ENCODE assay signal across 15 cellular contexts in the genomic region with DNA sequence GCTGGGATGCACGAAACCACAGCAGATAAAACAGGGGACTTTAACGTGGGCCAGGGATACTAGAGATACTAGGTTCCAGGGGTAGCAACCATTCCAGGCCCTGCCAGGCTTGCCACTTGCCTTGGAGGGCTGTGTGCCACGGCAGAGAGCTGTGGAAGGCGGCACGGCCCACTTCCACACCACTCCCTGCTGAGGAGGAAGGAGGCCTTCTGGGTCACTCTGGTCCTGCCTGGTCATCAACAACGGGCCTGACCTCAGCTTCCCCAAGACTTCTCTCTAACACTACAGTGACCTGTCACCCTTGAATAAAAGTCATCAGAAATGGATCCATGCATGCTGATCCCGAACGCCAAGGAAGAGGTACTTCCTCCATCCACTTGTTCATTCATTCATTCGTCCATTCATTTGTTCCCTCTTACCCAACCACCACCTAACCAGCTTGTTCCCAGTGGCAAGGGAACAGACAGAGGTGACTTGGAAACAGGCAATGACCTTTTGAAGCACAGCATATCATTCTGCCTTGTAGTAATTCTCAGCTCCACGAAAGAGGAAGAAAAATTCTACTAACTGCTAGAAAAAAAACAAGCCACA. TPM values are rescaled to one million over a fixed set of nuclear protein-coding genes. Genes with fewer than 3 reads are reported as not detected.
A peak's percentile ranks its signal among the peaks of the same experiment; 100 is the strongest.
DNase-seq lines count a peak whose midpoint lies in the region; ATAC-seq and TF ChIP-seq lines count a peak whose summit lies in the region.
"Had no signal": no experiment of that assay in that cellular context is flagged by ENCODE, and none has a peak within 500 bp of the region (broad histone marks: within the 10 kb centered on the region; RNA-seq: fewer than 3 reads in every experiment).

No MANE protein-coding gene starts in this region.

- peaks cover 0 to 44% (median 37%) of the 10 kb centered on the region in 11 experiments; a peak in 18 of 22 replicates for H3K9me3 ChIP-seq in BLaER1 treated with 17β-estradiol and CSF1 and Interleukin-3, amounts not matched to agents 10 nM and 100 nM (replicated peaks in 1 of 11)
- no peaks in the 10 kb centered on the region for H3K9me3 ChIP-seq in CD4-positive, CD25-positive, alpha-beta regulatory T cell (ENCODE audit: control insufficient read depth in 2 of 2, low read length in 2 of 2)
- H3K9me3 ChIP-seq in naive thymus-derived CD4-positive, alpha-beta T cell (ENCODE audit: control insufficient read depth in 2 of 3, low read length in 3 of 3) = no peaks in the 10 kb centered on the region
- no peaks in the 10 kb centered on the region for H3K9me3 ChIP-seq in hepatocyte (ENCODE audit: low read depth)
- H3K9me3 ChIP-seq in thyroid gland = no peaks in the 10 kb centered on the region
- H3K9me3 ChIP-seq: gastrocnemius medialis, pancreas had no signal

- no peaks in the 10 kb centered on the region for H3K27me3 Mint-ChIP-seq in CD4-positive, CD25-positive, alpha-beta regulatory T cell
- no peaks in the 10 kb centered on the region for H3K27me3 Mint-ChIP-seq in activated naive CD8-positive, alpha-beta T cell treated with anti-CD3 and anti-CD28 coated beads, Interleukin-2, amount 10 ng/mL, durations not matched to agents 7 days and 5 days
- no peaks in the 10 kb centered on the region for H3K27me3 Mint-ChIP-seq in naive thymus-derived CD4-positive, alpha-beta T cell

- intact Hi-C loops in naive thymus-derived CD4-positive, alpha-beta T cell (cut with micrococcal nuclease) = no loop called here
- intact Hi-C loops in thyroid gland (cut with DNase I) = no loop called here

- no peak overlapping the region for H3K4me3 Mint-ChIP-seq in CD4-positive, CD25-positive, alpha-beta regulatory T cell
- H3K4me3 Mint-ChIP-seq in activated naive CD8-positive, alpha-beta T cell treated with anti-CD3 and anti-CD28 coated beads, Interleukin-2, amount 10 ng/mL, durations not matched to agents 7 days and 5 days = no peak overlapping the region
- H3K4me3 Mint-ChIP-seq in naive thymus-derived CD4-positive, alpha-beta T cell = no peak overlapping the region

- TF ChIP-seq CTCF in hepatocyte (IDR thresholded peaks at IDR 0.05; ENCODE audit: poor library complexity) (no peak), thyroid gland (IDR thresholded peaks at IDR 0.05) (no peak)

- peaks cover 0 to 1% (median 0%) of the 10 kb centered on the region in 7 donors for H3K9me3 Mint-ChIP-seq in CD4-positive, CD25-positive, alpha-beta regulatory T cell
- H3K9me3 Mint-ChIP-seq in activated naive CD8-positive, alpha-beta T cell treated with anti-CD3 and anti-CD28 coated beads, Interleukin-2, amount 10 ng/mL, durations not matched to agents 7 days and 5 days = no peaks in the 10 kb centered on the region
- H3K9me3 Mint-ChIP-seq in naive thymus-derived CD4-positive, alpha-beta T cell = peaks cover 0 to 2% (median 0%) of the 10 kb centered on the region in 11 donors
- H3K9me3 Mint-ChIP-seq: activated T-helper 2 cell treated with anti-CD3 and anti-CD28 coated beads, Interferon-gamma antibody, Interleukin-2, Interleukin-4, amounts not matched to agents 10 μg/mL and 5 μg/mL and 100 μg/mL, durations not matched to agents 14 hours and 24 hours and 36 hours had no signal

- peak overlapping the region in 3 of 11 experiments; percentile 65 to 75 (median 71); a peak in 6 of 22 replicates for H3K9ac ChIP-seq in BLaER1 treated with 17β-estradiol and CSF1 and Interleukin-3, amounts not matched to agents 10 nM and 100 nM

- peaks cover 20 to 72% (median 45%) of the 10 kb centered on the region in 4 donors for H3K4me1 Mint-ChIP-seq in CD4-positive, CD25-positive, alpha-beta regulatory T cell
- H3K4me1 Mint-ChIP-seq in activated naive CD8-positive, alpha-beta T cell treated with anti-CD3 and anti-CD28 coated beads, Interleukin-2, amount 10 ng/mL, durations not matched to agents 7 days and 5 days = peaks cover 36% of the 10 kb centered on the region
- H3K4me1 Mint-ChIP-seq in naive thymus-derived CD4-positive, alpha-beta T cell = peaks cover 44 to 80% (median 65%) of the 10 kb centered on the region in 7 donors

- no peaks in the 10 kb centered on the region for H3K9me2 ChIP-seq in hepatocyte (replicated peaks; ENCODE audit: insufficient read depth)

- DNase-seq in CD4-positive, CD25-positive, alpha-beta regulatory T cell = no peak
- no peak for DNase-seq in activated naive CD8-positive, alpha-beta T cell treated with anti-CD3 and anti-CD28 coated beads, Interleukin-2, amount 10 ng/mL, durations not matched to agents 7 days and 5 days
- no peak for DNase-seq in naive thymus-derived CD4-positive, alpha-beta T cell
- no peak for DNase-seq in hepatocyte (ENCODE audit: low spot score)
- no peak for DNase-seq in thyroid gland
- DNase-seq in COR-L47 (lab: John Stamatoyannopoulos, UW) = no peak
- DNase-seq: caudate nucleus, gastrocnemius medialis, midbrain, NCI-H187 treated with DMSO at 0.1 percent for 48 hours, NCI-H524 treated with DMSO at 0.1 percent for 48 hours had no signal

- CTCF ChIA-PET in naive thymus-derived CD4-positive, alpha-beta T cell (lab: Charles Lee) = interaction anchor here (1.0 to 3.4 kb wide), 2 partner anchors 16 to 59 kb away, joined by 3 to 15 read pairs; a partner anchor contains a TSS

- H3K36me3 ChIP-seq in BLaER1 treated with 17β-estradiol and CSF1 and Interleukin-3, amounts not matched to agents 10 nM and 100 nM = peaks cover 55 to 93% (median 83%) of the 10 kb centered on the region in 11 experiments
- H3K36me3 ChIP-seq in CD4-positive, CD25-positive, alpha-beta regulatory T cell (ENCODE audit: control insufficient read depth, insufficient read depth, low read length) = peaks cover 84% of the 10 kb centered on the region
- peaks cover 12 to 59% (median 12%) of the 10 kb centered on the region in 3 experiments for H3K36me3 ChIP-seq in naive thymus-derived CD4-positive, alpha-beta T cell (ENCODE audit: control insufficient read depth in 2 of 3, insufficient read depth in 3 of 3, low read length in 3 of 3)
- H3K36me3 ChIP-seq in hepatocyte (replicated peaks; ENCODE audit: insufficient read depth, low read depth) (no peaks in the 10 kb centered on the region), thyroid gland (no peaks in the 10 kb centered on the region)
- H3K36me3 ChIP-seq: gastrocnemius medialis, pancreas had no signal

- H3K27me3 ChIP-seq in BLaER1 treated with 17β-estradiol and CSF1 and Interleukin-3, amounts not matched to agents 10 nM and 100 nM = no peaks in the 10 kb centered on the region
- H3K27me3 ChIP-seq in CD4-positive, CD25-positive, alpha-beta regulatory T cell (ENCODE audit: control insufficient read depth, insufficient read depth, low read length) = no peaks in the 10 kb centered on the region
- no peaks in the 10 kb centered on the region for H3K27me3 ChIP-seq in naive thymus-derived CD4-positive, alpha-beta T cell (ENCODE audit: control insufficient read depth in 2 of 2, insufficient read depth in 2 of 2, low read length in 2 of 2)
- no peaks in the 10 kb centered on the region for H3K27me3 ChIP-seq in hepatocyte
- H3K27me3 ChIP-seq in thyroid gland = no peaks in the 10 kb centered on the region
- H3K27me3 ChIP-seq: gastrocnemius medialis, pancreas had no signal

- POLR2A ChIA-PET in activated naive CD8-positive, alpha-beta T cell treated with anti-CD3 and anti-CD28 coated beads, Interleukin-2, amount 10 ng/mL, durations not matched to agents 7 days and 5 days (lab: Charles Lee) = no interaction called here
- POLR2A ChIA-PET in naive thymus-derived CD4-positive, alpha-beta T cell (lab: Charles Lee) = interaction anchor here (0.6 to 1.3 kb wide), 4 partner anchors 14 to 636 kb away, joined by 3 to 4 read pairs (median 3); no protein-coding TSS in a partner anchor

- H3K79me2 ChIP-seq in hepatocyte = no peaks in the 10 kb centered on the region

- H3K4me2 ChIP-seq in BLaER1 treated with 17β-estradiol and CSF1 and Interleukin-3, amounts not matched to agents 10 nM and 100 nM = peak overlapping the region in 4 of 11 experiments; percentile 80 to 92 (median 86); a peak in 8 of 22 replicates
- H3K4me2 ChIP-seq in hepatocyte = no peak overlapping the region

- no peak for ATAC-seq in CD4-positive, CD25-positive, alpha-beta regulatory T cell (ENCODE audit: low read depth in 2 of 2)
- ATAC-seq in activated naive CD8-positive, alpha-beta T cell treated with anti-CD3 and anti-CD28 coated beads, Interleukin-2, amount 10 ng/mL, durations not matched to agents 7 days and 5 days (ENCODE audit: low read depth) = no peak
- ATAC-seq in naive thymus-derived CD4-positive, alpha-beta T cell = peak; percentile 42
- ATAC-seq: activated CD4-positive, CD25-positive, alpha-beta regulatory T cell treated with anti-CD3 and anti-CD28 coated beads, Interleukin-2, amount 50 U/mL, for 24 hours; gastrocnemius medialis had no signal

- peak overlapping the region; percentile 71 to 87 (median 82) for H3K27ac Mint-ChIP-seq in CD4-positive, CD25-positive, alpha-beta regulatory T cell
- H3K27ac Mint-ChIP-seq in activated naive CD8-positive, alpha-beta T cell treated with anti-CD3 and anti-CD28 coated beads, Interleukin-2, amount 10 ng/mL, durations not matched to agents 7 days and 5 days = peak overlapping the region; percentile 42
- peak overlapping the region in 8 of 9 donors; percentile 17 to 90 (median 82) for H3K27ac Mint-ChIP-seq in naive thymus-derived CD4-positive, alpha-beta T cell
- H3K27ac Mint-ChIP-seq: activated T-helper 2 cell treated with anti-CD3 and anti-CD28 coated beads, Interferon-gamma antibody, Interleukin-2, Interleukin-4, amounts not matched to agents 10 μg/mL and 5 μg/mL and 100 μg/mL, durations not matched to agents 14 hours and 24 hours and 36 hours had no signal

- peak overlapping the region in 8 of 11 experiments; percentile 8 to 93 (median 63); a peak in 14 of 22 replicates for H3K27ac ChIP-seq in BLaER1 treated with 17β-estradiol and CSF1 and Interleukin-3, amounts not matched to agents 10 nM and 100 nM
- no peak overlapping the region for H3K27ac ChIP-seq in CD4-positive, CD25-positive, alpha-beta regulatory T cell (ENCODE audit: insufficient read depth, low read length, poor library complexity, severe bottlenecking)
- H3K27ac ChIP-seq in naive thymus-derived CD4-positive, alpha-beta T cell (ENCODE audit: low read depth, low read length) = peak overlapping the region; percentile 53
- H3K27ac ChIP-seq in hepatocyte = no peak overlapping the region
- H3K27ac ChIP-seq in thyroid gland = no peak overlapping the region
- H3K27ac ChIP-seq: gastrocnemius medialis, pancreas had no signal

- H3K4me3 ChIP-seq in BLaER1 treated with 17β-estradiol and CSF1 and Interleukin-3, amounts not matched to agents 10 nM and 100 nM = no peak overlapping the region
- no peak overlapping the region for H3K4me3 ChIP-seq in CD4-positive, CD25-positive, alpha-beta regulatory T cell (ENCODE audit: low read depth, low read length)
- H3K4me3 ChIP-seq in naive thymus-derived CD4-positive, alpha-beta T cell (ENCODE audit: low read length) = no peak overlapping the region
- H3K4me3 ChIP-seq in hepatocyte = no peak overlapping the region
- H3K4me3 ChIP-seq in thyroid gland (replicated peaks in 1 of 3) = no peak overlapping the region
- H3K4me3 ChIP-seq: gastrocnemius medialis, pancreas had no signal

- no peak overlapping the region for H2AFZ ChIP-seq in hepatocyte

- peaks cover 47% of the 10 kb centered on the region for H3K36me3 Mint-ChIP-seq in CD4-positive, CD25-positive, alpha-beta regulatory T cell
- peaks cover 62% of the 10 kb centered on the region for H3K36me3 Mint-ChIP-seq in activated naive CD8-positive, alpha-beta T cell treated with anti-CD3 and anti-CD28 coated beads, Interleukin-2, amount 10 ng/mL, durations not matched to agents 7 days and 5 days
- peaks cover 9 to 52% (median 21%) of the 10 kb centered on the region in 5 donors for H3K36me3 Mint-ChIP-seq in naive thymus-derived CD4-positive, alpha-beta T cell

- H4K20me1 ChIP-seq in BLaER1 treated with 17β-estradiol and CSF1 and Interleukin-3, amounts not matched to agents 10 nM and 100 nM = peaks cover 0 to 42% (median 12%) of the 10 kb centered on the region in 11 experiments; a peak in 11 of 22 replicates
- no peaks in the 10 kb centered on the region for H4K20me1 ChIP-seq in hepatocyte (ENCODE audit: insufficient read depth, poor library complexity, severe bottlenecking)

- WGBS in hepatocyte (ENCODE audit: low lambda C conversion rate, missing lambda C conversion rate) = 96% methylated on average over 10 of the region's 10 CpGs
- 89 to 90% methylated on average over 7 to 10 of the region's 10 CpGs for WGBS in thyroid gland, 2 donors

- peaks cover 21 to 86% (median 53%) of the 10 kb centered on the region in 10 experiments for H3K4me1 ChIP-seq in BLaER1 treated with 17β-estradiol and CSF1 and Interleukin-3, amounts not matched to agents 10 nM and 100 nM
- H3K4me1 ChIP-seq in CD4-positive, CD25-positive, alpha-beta regulatory T cell (ENCODE audit: control insufficient read depth, insufficient read depth, low read length, poor library complexity, severe bottlenecking) = peaks cover 29% of the 10 kb centered on the region
- peaks cover 15 to 42% of the 10 kb centered on the region in 2 donors for H3K4me1 ChIP-seq in naive thymus-derived CD4-positive, alpha-beta T cell (ENCODE audit: control insufficient read depth in 2 of 2, insufficient read depth in 2 of 2, low read length in 2 of 2)
- H3K4me1 ChIP-seq in hepatocyte (ENCODE audit: insufficient read depth) (no peaks in the 10 kb centered on the region), thyroid gland (no peaks in the 10 kb centered on the region)
- H3K4me1 ChIP-seq: gastrocnemius medialis, pancreas had no signal

- TF ChIP-seq POLR2A in thyroid gland (IDR thresholded peaks at IDR 0.05) = no peak

RNA-seq across cellular contexts. Expression of a gene that starts 58.8 kb away (rescaled TPM):
- total RNA-seq in CD4-positive, CD25-positive, alpha-beta regulatory T cell = 533 TPM
- polyA plus RNA-seq in CD4-positive, CD25-positive, alpha-beta regulatory T cell = 10 to 100 TPM; 71.2 to 77.2 (median 74.1) TPM
- total RNA-seq in activated naive CD8-positive, alpha-beta T cell treated with anti-CD3 and anti-CD28 coated beads, Interleukin-2, amount 10 ng/mL, durations not matched to agents 7 days and 5 days = 100 to 1,000 TPM; 319 to 320 TPM
- total RNA-seq in naive thymus-derived CD4-positive, alpha-beta T cell = 100 to 1,000 TPM; 244 to 474 (median 311) TPM
- 100 to 1,000 TPM in 1 of 2 donors, 10 to 100 TPM in 1; 55.7 to 141 TPM for polyA plus RNA-seq in naive thymus-derived CD4-positive, alpha-beta T cell
- total RNA-seq in hepatocyte = 5.2 and 19.3 TPM in 2 replicates
- polyA plus RNA-seq in hepatocyte = 11.3 and 18.0 TPM in 2 replicates
- total RNA-seq in thyroid gland = 10 to 100 TPM in 1 of 4 donors, 1 to 10 TPM in 3; 5.5 to 11.6 (median 8.6) TPM

Comparison
In these comparisons a context has a peak if more than half of its experiments do, and no peak if none do; other contexts are left out.
1. H3K27ac ChIP-seq: peak in BLaER1 treated with 17β-estradiol and CSF1 and Interleukin-3, amounts not matched to agents 10 nM and 100 nM (8 of 11) and naive thymus-derived CD4-positive, alpha-beta T cell (single experiment); none in CD4-positive, CD25-positive, alpha-beta regulatory T cell (single experiment), hepatocyte (single experiment) and thyroid gland (0 of 3).
2. RNA of a gene that starts 58.8 kb away (total RNA-seq): 533 TPM in CD4-positive, CD25-positive, alpha-beta regulatory T cell (single experiment), 319 to 320 TPM in activated naive CD8-positive, alpha-beta T cell treated with anti-CD3 and anti-CD28 coated beads, Interleukin-2, amount 10 ng/mL, durations not matched to agents 7 days and 5 days and 244 to 474 TPM in naive thymus-derived CD4-positive, alpha-beta T cell; 5.2 to 19.3 TPM in hepatocyte and 5.5 to 11.6 TPM in thyroid gland; every median in the first group is over 10 times any median in the second.
3. Peak in every context shown above with its lines, with median percentiles within 50 percentile points of each other: H3K27ac Mint-ChIP-seq.